Comparison of ENCODE assay signal across 8 cellular contexts in the genomic region with DNA sequence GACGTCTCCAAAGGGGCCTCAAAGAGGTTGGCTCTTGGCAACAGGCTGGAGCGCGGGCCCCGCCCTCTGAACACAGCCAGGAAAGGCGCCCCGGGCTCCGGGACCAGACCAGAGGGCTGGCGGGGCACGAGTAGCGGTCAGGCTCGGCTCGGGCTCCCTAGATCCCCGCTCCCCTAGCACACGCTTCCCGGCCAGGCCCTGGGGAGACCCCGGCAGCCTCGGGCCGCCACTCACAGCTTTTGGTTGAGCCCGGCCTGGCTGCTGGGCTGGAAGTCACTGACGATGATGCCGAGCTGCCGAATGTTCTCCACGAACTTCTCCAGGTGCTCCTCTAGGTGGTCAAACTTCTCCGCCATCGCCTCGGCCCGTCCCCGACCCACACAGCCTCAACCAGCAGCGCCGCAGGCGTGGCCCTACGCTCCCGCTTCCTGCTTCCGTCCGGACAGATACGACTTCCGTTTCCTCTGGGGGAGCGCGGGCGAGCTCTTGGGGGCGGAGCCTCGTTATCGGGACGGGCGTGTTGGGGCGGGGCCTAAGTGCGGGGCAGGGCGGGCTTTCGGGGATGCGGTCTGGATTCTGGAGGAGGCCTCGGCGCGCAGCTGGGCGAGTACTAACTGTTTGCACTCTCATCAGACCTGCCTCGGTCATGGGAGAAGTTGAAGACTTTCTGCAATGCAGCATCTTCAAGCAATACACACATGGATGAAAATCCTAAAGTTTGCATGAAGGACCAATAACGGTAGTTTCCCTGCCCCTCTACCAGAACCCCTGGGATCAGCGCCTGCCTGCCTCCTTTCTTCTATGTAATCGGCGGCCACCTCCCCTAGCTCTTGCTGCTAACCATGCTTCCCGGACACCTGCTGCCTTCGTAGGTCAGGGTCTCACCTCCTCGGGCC. TPM values are rescaled to one million over a fixed set of nuclear protein-coding genes. Genes with fewer than 3 reads are reported as not detected.
A peak's percentile ranks its signal among the peaks of the same experiment; 100 is the strongest.
DNase-seq lines count a peak whose midpoint lies in the region; TF ChIP-seq lines count a peak whose summit lies in the region.

Gene MED10 (minus strand): TSS at position 420 of the 896 bp plus-strand sequence. CDS start 64 bp downstream, at position 356.

- H3K9me3 Mint-ChIP-seq in H9, result no peaks in the 10 kb centered on the region
- H3K9me3 Mint-ChIP-seq in neural crest cell, result no peaks in the 10 kb centered on the region

- no peak within 1 kb of the TSS for H2BK12ac ChIP-seq in H9 (ENCODE audit: insufficient read length, low read depth, low read length)

- no CpG with 5 or more reads among the region's 62 CpGs for WGBS in H9 (ENCODE audit: extremely low coverage, insufficient read length, low lambda C conversion rate)

- H3K27ac ChIP-seq in H9 (ENCODE audit: insufficient read length, low read depth, low read length) (no peak within 1 kb of the TSS), stomach smooth muscle (ENCODE audit: low read length) (peak within 1 kb of the TSS; percentile 79)

- no peaks in the 10 kb centered on the region for H3K9me3 ChIP-seq in H9 (ENCODE audit: control insufficient read depth, low read depth, low read length)
- H3K9me3 ChIP-seq in MG63, result no peaks in the 10 kb centered on the region
- no peaks in the 10 kb centered on the region for H3K9me3 ChIP-seq in stomach smooth muscle (ENCODE audit: control insufficient read depth in 2 of 2, low read length in 2 of 2)

- peaks cover 13% of the 10 kb centered on the region for H3K23me2 ChIP-seq in H9 (ENCODE audit: insufficient read length, low read depth, low read length, poor library complexity, severe bottlenecking)

- TF ChIP-seq CTCF in H9 (conservative IDR thresholded peaks at IDR 0.05) (no peak), fibroblast of villous mesenchyme (IDR thresholded peaks at IDR 0.05; ENCODE audit: insufficient read depth, low read depth, low read length) (no peak), neural crest cell (conservative IDR thresholded peaks at IDR 0.05) (no peak)

- no peaks in the 10 kb centered on the region for H4K20me1 ChIP-seq in H9 (ENCODE audit: control insufficient read depth, insufficient read depth, insufficient read length)

- no peak within 1 kb of the TSS for H3T11ph ChIP-seq in H9 (ENCODE audit: low read length)

- H2BK120ac ChIP-seq in H9 (ENCODE audit: low read depth, low read length, poor library complexity, severe bottlenecking), result no peak within 1 kb of the TSS

- H3K4ac ChIP-seq in H9 (ENCODE audit: low read depth, low read length), result no peak within 1 kb of the TSS

- no peak within 1 kb of the TSS for H4K8ac ChIP-seq in H9 (replicated peaks; ENCODE audit: insufficient read length, low read depth, low read length)

- H3K56ac ChIP-seq in H9 (ENCODE audit: insufficient read length, low read depth, low read length), result no peak within 1 kb of the TSS

- H3K27me3 ChIP-seq in H9 (ENCODE audit: insufficient read depth, low read length) (no peaks in the 10 kb centered on the region), MG63 (no peaks in the 10 kb centered on the region), stomach smooth muscle (ENCODE audit: control insufficient read depth in 1 of 2, insufficient read depth in 2 of 2, low read length in 2 of 2) (no peaks in the 10 kb centered on the region)

- DNase-seq in ELR (ENCODE audit: low read depth) (peak; percentile 95), H9 (peak; percentile 96), MG63 (peak; percentile 97), SHP77 treated with DMSO at 0.1 percent for 48 hours (lab: John Stamatoyannopoulos, UW) (peak; percentile 91), fibroblast of villous mesenchyme (ENCODE audit: low read depth) (peak; percentile 93), neural crest cell (ENCODE audit: low read depth, low spot score) (peak; percentile 91)
- peak; percentile 98 for DNase-seq in activated effector memory CD4-positive, alpha-beta T cell treated with anti-CD3 and anti-CD28 coated beads, Interleukin-2, amount 50 U/mL, for 16 hours

- H3K27ac Mint-ChIP-seq in H9 (peak within 1 kb of the TSS; percentile 81 to 91 (median 84)), neural crest cell (ENCODE audit: unreplicated experiment) (peak within 1 kb of the TSS; percentile 96)

- H3K4me3 ChIP-seq in MG63 (peak within 1 kb of the TSS; percentile 98), fibroblast of villous mesenchyme (ENCODE audit: low read depth, low read length) (peak within 1 kb of the TSS; percentile 98), stomach smooth muscle (ENCODE audit: low read length in 2 of 2) (peak within 1 kb of the TSS; percentile 70 to 95)

- H3K36me3 Mint-ChIP-seq in H9 (ENCODE audit: insufficient read depth in 1 of 3, low read depth in 3 of 3), result peaks cover 20 to 36% (median 32%) of the 10 kb centered on the region in 3 experiments; a peak in 6 of 7 replicates
- peaks cover 21% of the 10 kb centered on the region for H3K36me3 Mint-ChIP-seq in neural crest cell (ENCODE audit: low read depth)

- peak within 1 kb of the TSS; percentile 94 for H3K4me2 ChIP-seq in H9 (ENCODE audit: insufficient read depth, insufficient read length, low read length)

- H3K79me2 ChIP-seq in H9 (ENCODE audit: insufficient read depth, low read length), result peaks cover 11% of the 10 kb centered on the region; the same call in 1 of the 2 replicates

- H3K23ac ChIP-seq in H9 (ENCODE audit: insufficient read length, low read depth, low read length), result no peak within 1 kb of the TSS

- H4K5ac ChIP-seq in H9 (ENCODE audit: insufficient read length, low read depth, low read length), result no peak within 1 kb of the TSS

- H3K9ac ChIP-seq in H9 (ENCODE audit: extremely low read depth, insufficient read length, low read length) (peak within 1 kb of the TSS; percentile 62), stomach smooth muscle (ENCODE audit: low read length in 2 of 2) (peak within 1 kb of the TSS; percentile 78 to 90)

- H3K4me3 Mint-ChIP-seq in H9 (peak within 1 kb of the TSS; percentile 94 to 98), neural crest cell (peak within 1 kb of the TSS; percentile 97)

- peaks cover 14 to 18% of the 10 kb centered on the region in 2 experiments for H3K4me1 Mint-ChIP-seq in H9
- peaks cover 28% of the 10 kb centered on the region for H3K4me1 Mint-ChIP-seq in neural crest cell

- no peak within 1 kb of the TSS for H2BK5ac ChIP-seq in H9 (ENCODE audit: insufficient read length, low read length)

- H3K18ac ChIP-seq in H9 (ENCODE audit: insufficient read length, low read depth, low read length), result peak within 1 kb of the TSS; percentile 77

- H3K36me3 ChIP-seq in MG63 (peaks cover 47% of the 10 kb centered on the region), stomach smooth muscle (ENCODE audit: control insufficient read depth in 2 of 2, insufficient read depth in 2 of 2, low read length in 2 of 2) (peaks cover 17 to 27% of the 10 kb centered on the region in 2 donors)

- no peaks in the 10 kb centered on the region for H3K4me1 ChIP-seq in H9 (ENCODE audit: insufficient read depth, low read length)
- peaks cover 23% of the 10 kb centered on the region for H3K4me1 ChIP-seq in stomach smooth muscle (ENCODE audit: control insufficient read depth, insufficient read depth, low read length)

- H2BK15ac ChIP-seq in H9 (ENCODE audit: low read depth, low read length), result no peak within 1 kb of the TSS

- no peak within 1 kb of the TSS for H2AK5ac ChIP-seq in H9 (ENCODE audit: insufficient read length, low read length)

- H4K91ac ChIP-seq in H9 (ENCODE audit: insufficient read length, low read depth, low read length), result no peak within 1 kb of the TSS

- H2AFZ ChIP-seq in H9 (ENCODE audit: low read length), result peak within 1 kb of the TSS; percentile 11

- H3K79me1 ChIP-seq in H9 (ENCODE audit: insufficient read depth, low read depth, low read length, poor library complexity, severe bottlenecking), result peaks cover 11% of the 10 kb centered on the region

- no peak within 1 kb of the TSS for H2BK20ac ChIP-seq in H9 (ENCODE audit: low read depth, low read length, poor library complexity, severe bottlenecking)

- H3K27me3 Mint-ChIP-seq in H9 (ENCODE audit: low read depth) (no peaks in the 10 kb centered on the region), neural crest cell (ENCODE audit: low read depth) (peaks cover 7% of the 10 kb centered on the region)

- peak within 1 kb of the TSS; percentile 54 for H3K14ac ChIP-seq in H9 (ENCODE audit: insufficient read depth, low read length)

RNA-seq across cellular contexts. Expression of gene MED10, which starts in this region (rescaled TPM):
- total RNA-seq in H9 (2021), result 34.6 and 35.3 TPM in 2 replicates
- 97.9 and 127 TPM in 2 replicates for total RNA-seq in MG63 (2014; rRNA removed; shearing (Covaris generic); ENCODE audit: low replicate concordance)
- 8.6 and 9.3 TPM in 2 replicates for total RNA-seq in fibroblast of villous mesenchyme
- 29.0 and 29.4 TPM in 2 replicates for total RNA-seq in neural crest cell
